ENCODE assay signal across 20 cellular contexts in genomic region chr17:57905875-57906455, GRCh38. TPM values are rescaled to one million over a fixed set of nuclear protein-coding genes. Genes with fewer than 3 reads are reported as not detected.
DNase-seq lines count a peak whose midpoint lies in the region; ATAC-seq, FAIRE-seq and TF ChIP-seq lines count a peak whose summit lies in the region.
"Had no signal": no experiment of that assay in that cellular context is flagged by ENCODE, and none has a peak within 500 bp of the region (broad histone marks: within the 10 kb centered on the region; RNA-seq: fewer than 3 reads in every experiment).

No MANE protein-coding gene starts in this region.

- H3K4me3 Mint-ChIP-seq in GM23338 (no peak overlapping the region), neural progenitor cell (peak overlapping the region; percentile 72)
- no peak overlapping the region for H3K4me3 Mint-ChIP-seq in dendritic cell treated with granulocyte-macrophage colony-stimulating factor and Interleukin-4, amounts not matched to agents 40 ng/mL and 50 ng/mL, for 4 days
- H3K4me3 Mint-ChIP-seq: activated naive CD4-positive, alpha-beta T cell treated with anti-CD3 and anti-CD28 coated beads, Interleukin-2, amount 50 U/mL, for 24 hours; activated T-cell treated with anti-CD3 and anti-CD28 coated beads, Interleukin-2, amount 50 U/mL, for 72 hours; CD8-positive, alpha-beta T cell had no signal

- H3K9me3 Mint-ChIP-seq in GM23338 (no peaks in the 10 kb centered on the region; the same call in 2 of the 3 replicates), neural progenitor cell (no peaks in the 10 kb centered on the region)
- H3K9me3 Mint-ChIP-seq in dendritic cell treated with granulocyte-macrophage colony-stimulating factor and Interleukin-4, amounts not matched to agents 40 ng/mL and 50 ng/mL, for 4 days, result no peaks in the 10 kb centered on the region
- H3K9me3 Mint-ChIP-seq: activated naive CD4-positive, alpha-beta T cell treated with anti-CD3 and anti-CD28 coated beads, Interleukin-2, amount 50 U/mL, for 24 hours; activated T-cell treated with anti-CD3 and anti-CD28 coated beads, Interleukin-2, amount 50 U/mL, for 72 hours; CD8-positive, alpha-beta T cell had no signal

- no peak overlapping the region for H2AFZ ChIP-seq in GM23338
- no peak overlapping the region for H2AFZ ChIP-seq in neural progenitor cell (replicated peaks)

- H3K27ac Mint-ChIP-seq in GM23338, result no peak overlapping the region
- peak overlapping the region; percentile 97 for H3K27ac Mint-ChIP-seq in dendritic cell treated with granulocyte-macrophage colony-stimulating factor and Interleukin-4, amounts not matched to agents 40 ng/mL and 50 ng/mL, for 4 days
- H3K27ac Mint-ChIP-seq in neural progenitor cell, result no peak overlapping the region
- H3K27ac Mint-ChIP-seq: activated naive CD4-positive, alpha-beta T cell treated with anti-CD3 and anti-CD28 coated beads, Interleukin-2, amount 50 U/mL, for 24 hours; activated T-cell treated with anti-CD3 and anti-CD28 coated beads, Interleukin-2, amount 50 U/mL, for 72 hours; CD8-positive, alpha-beta T cell; IgD-negative memory B cell had no signal

- no peaks in the 10 kb centered on the region for H3K9me2 ChIP-seq in GM23338 (ENCODE audit: insufficient read depth)

- H3K4me1 ChIP-seq in A549, result peaks cover 63% of the 10 kb centered on the region
- H3K4me1 ChIP-seq in GM23338 (ENCODE audit: insufficient read depth), result peaks cover 26% of the 10 kb centered on the region
- H3K4me1 ChIP-seq in neural progenitor cell, result peaks cover 38% of the 10 kb centered on the region

- H3F3A ChIP-seq in GM23338 (replicated peaks; ENCODE audit: low read depth), result 0 out of 2 replicates have a peak, but pooled peaks cover 8% of the 10 kb centered on the region
- peaks cover 38% of the 10 kb centered on the region for H3F3A ChIP-seq in neural progenitor cell (ENCODE audit: low read depth)

- H3K79me2 ChIP-seq in GM23338 (replicated peaks; ENCODE audit: insufficient read depth) (no peaks in the 10 kb centered on the region), neural progenitor cell (ENCODE audit: low read depth) (no peaks in the 10 kb centered on the region)

- H3K4me1 Mint-ChIP-seq in GM23338 (peaks cover 60% of the 10 kb centered on the region), neural progenitor cell (peaks cover 83% of the 10 kb centered on the region)
- H3K4me1 Mint-ChIP-seq in dendritic cell treated with granulocyte-macrophage colony-stimulating factor and Interleukin-4, amounts not matched to agents 40 ng/mL and 50 ng/mL, for 4 days (ENCODE audit: low read depth), result peaks cover 79% of the 10 kb centered on the region

- H3K27ac ChIP-seq in A549 (peak overlapping the region; percentile 94 to 97; a peak in 4 of 6 replicates), GM23338 (ENCODE audit: low read depth) (0 out of 2 replicates have a peak overlapping the region, but pooled peaks have one; percentile 16), neural progenitor cell (no peak overlapping the region)
- H3K27ac ChIP-seq: brain microvascular endothelial cell, epithelial cell of prostate, tibial artery had no signal

- intact Hi-C loops in dendritic cell treated with granulocyte-macrophage colony-stimulating factor and Interleukin-4, amounts not matched to agents 40 ng/mL and 50 ng/mL, for 4 days (cut with micrococcal nuclease), result no loop called here

- H3K36me3 Mint-ChIP-seq in GM23338 (ENCODE audit: low read depth), result no peaks in the 10 kb centered on the region; the same call in 2 of the 3 replicates
- peaks cover 13% of the 10 kb centered on the region for H3K36me3 Mint-ChIP-seq in dendritic cell treated with granulocyte-macrophage colony-stimulating factor and Interleukin-4, amounts not matched to agents 40 ng/mL and 50 ng/mL, for 4 days (ENCODE audit: low read depth)
- peaks cover 1% of the 10 kb centered on the region for H3K36me3 Mint-ChIP-seq in neural progenitor cell
- H3K36me3 Mint-ChIP-seq: activated naive CD4-positive, alpha-beta T cell treated with anti-CD3 and anti-CD28 coated beads, Interleukin-2, amount 50 U/mL, for 24 hours; CD8-positive, alpha-beta T cell; IgD-negative memory B cell had no signal

- DNase-seq in A549 (ENCODE audit: low read depth in 1 of 2, low spot score in 1 of 2), result no peak
- DNase-seq in GM23338 (ENCODE audit: low spot score), result no peak
- DNase-seq in neural progenitor cell (ENCODE audit: low spot score), result no peak
- no peak for DNase-seq in OCI-M1 (lab: John Stamatoyannopoulos, UW)
- DNase-seq in middle frontal gyrus (ENCODE audit: extremely low spot score, low spot score), result no peak
- no peak for DNase-seq in SKM-1 (lab: John Stamatoyannopoulos, UW; ENCODE audit: unreplicated experiment)
- DNase-seq: activated T-cell treated with anti-CD3 and anti-CD28 coated beads, Interleukin-2, amount 50 U/mL, for 72 hours; brain microvascular endothelial cell; CD8-positive, alpha-beta T cell; left lung; NCI-H526 treated with DMSO at 0.1 percent for 48 hours; spleen; tibial artery had no signal

- H3K36me3 ChIP-seq in GM23338 (ENCODE audit: insufficient read depth) (no peaks in the 10 kb centered on the region), neural progenitor cell (no peaks in the 10 kb centered on the region)
- H3K36me3 ChIP-seq: brain microvascular endothelial cell, HAP-1, left lung, spleen, tibial artery had no signal

- TF ChIP-seq CTCF in A549 (IDR thresholded peaks at IDR 0.05) (no peak), GM23338 (conservative IDR thresholded peaks at IDR 0.05; ENCODE audit: low read depth in 2 of 2) (no peak), neural progenitor cell (IDR thresholded peaks at IDR 0.05) (no peak)

- TF ChIP-seq POLR2A in A549 (IDR thresholded peaks at IDR 0.05; ENCODE audit: low read length), result no peak

- CTCF ChIA-PET in A549 (lab: Yijun Ruan, JAX), result interaction anchor here (0.9 to 23.5 kb wide), 10 partner anchors 9 to 87 kb away, joined by 3 to 859 read pairs (median 4); partner anchors contain the start of genes CUEDC1 and MRPS23

- no peak for ATAC-seq in A549
- no peak for ATAC-seq in GM23338
- ATAC-seq in HG03432 (IDR thresholded peaks at IDR 0.05; ENCODE audit: unreplicated experiment), result no peak
- ATAC-seq: activated T-cell treated with anti-CD3 and anti-CD28 coated beads, Interleukin-2, amount 50 U/mL, for 72 hours; CD8-positive, alpha-beta T cell; Panc1 had no signal

- H3K9ac ChIP-seq in neural progenitor cell, result no peak overlapping the region

- H3K4me3 ChIP-seq in A549 (no peak overlapping the region), GM23338 (no peak overlapping the region), neural progenitor cell (no peak overlapping the region)
- H3K4me3 ChIP-seq: HAP-1, left lung, spleen, tibial artery had no signal

- peaks cover 8% of the 10 kb centered on the region for H3K27me3 Mint-ChIP-seq in GM23338 (ENCODE audit: insufficient read depth, low read depth, poor library complexity)
- no peaks in the 10 kb centered on the region for H3K27me3 Mint-ChIP-seq in dendritic cell treated with granulocyte-macrophage colony-stimulating factor and Interleukin-4, amounts not matched to agents 40 ng/mL and 50 ng/mL, for 4 days
- peaks cover 5% of the 10 kb centered on the region for H3K27me3 Mint-ChIP-seq in neural progenitor cell (ENCODE audit: insufficient read depth, low read depth)
- H3K27me3 Mint-ChIP-seq: activated naive CD4-positive, alpha-beta T cell treated with anti-CD3 and anti-CD28 coated beads, Interleukin-2, amount 50 U/mL, for 24 hours had no signal

- POLR2A ChIA-PET in A549 (lab: Yijun Ruan, JAX), result no interaction called here

- peak; percentile 84 for FAIRE-seq in A549 (lab: Jason Lieb, UNC)

- no peak for TF ChIP-seq EP300 in A549 (IDR thresholded peaks at IDR 0.05)

- TF ChIP-seq RAD21 in A549 (conservative IDR thresholded peaks at IDR 0.05 in 1 of 2, IDR thresholded peaks at IDR 0.05 in 1 of 2), result no peak

- H4K20me1 ChIP-seq in GM23338 (replicated peaks; ENCODE audit: insufficient read depth), result no peaks in the 10 kb centered on the region
- peaks cover 15% of the 10 kb centered on the region for H4K20me1 ChIP-seq in neural progenitor cell (ENCODE audit: low read depth)

- H3K27me3 ChIP-seq in GM23338 (ENCODE audit: insufficient read depth), result no peaks in the 10 kb centered on the region
- H3K27me3 ChIP-seq in neural progenitor cell, result no peaks in the 10 kb centered on the region
- H3K27me3 ChIP-seq: brain microvascular endothelial cell, left lung, tibial artery had no signal

- no peaks in the 10 kb centered on the region for H3K9me3 ChIP-seq in A549
- no peaks in the 10 kb centered on the region for H3K9me3 ChIP-seq in neural progenitor cell (ENCODE audit: low read depth)
- H3K9me3 ChIP-seq: HAP-1, left lung, spleen, tibial artery had no signal

- H3K4me2 ChIP-seq in A549 (no peak overlapping the region), GM23338 (no peak overlapping the region; the same call in 1 of the 2 replicates), neural progenitor cell (peak overlapping the region; percentile 54)

TF ChIP-seq in A549, 52 proteins besides CTCF, POLR2A, EP300 and RAD21:
- TF ChIP-seq MAFK (IDR thresholded peaks at IDR 0.05; ENCODE audit: partially characterized antibody) (peak; percentile 34), KDM5A (IDR thresholded peaks at IDR 0.05) (no peak), KDM1A (IDR thresholded peaks at IDR 0.05; ENCODE audit: low read depth) (peak; percentile 25; the same call in 1 of the 2 replicates)

RNA-seq across cellular contexts. Expression of gene CUEDC1, which starts 49.2 kb away (rescaled TPM):
- 44.3 and 54.8 TPM in 2 replicates for polyA plus RNA-seq in A549 (2011; rRNA removed)
- polyA plus RNA-seq in A549 (2012; cell fraction: cytosol; rRNA removed), result 47.9 and 48.0 TPM in 2 replicates
- polyA plus RNA-seq in A549 (2012; cell fraction: nucleus; rRNA removed), result 222 and 260 TPM in 2 replicates
- 70.7 to 103 TPM (median 90.6 TPM) in 3 replicates for polyA plus RNA-seq in A549 (2017; fragmentation: RNase III; extraction: RNeasy Plus Mini Kit Qiagen cat#74134 plus additional on column Dnase treatment)
- 20.1 and 41.6 TPM in 2 replicates for polyA minus RNA-seq in A549 (2011; rRNA and poly(A)+ RNA removed)
- total RNA-seq in GM23338 (2014; rRNA removed; shearing (Covaris generic)), result 3.0 and 3.3 TPM in 2 replicates
- polyA plus RNA-seq in GM23338 (2016; fragmentation: Nextera tagmentation; extraction: Ambion mirVana), result 7.7 and 11.3 TPM in 2 replicates
- 8.8 and 14.7 TPM in 2 replicates for total RNA-seq in neural progenitor cell (ENCODE audit: low replicate concordance)
- polyA plus RNA-seq: IgD-negative memory B cell had no signal

RNA-seq across cellular contexts. Expression of gene MRPS23, which starts 56.1 kb away (rescaled TPM):
- polyA plus RNA-seq in A549 (2011; rRNA removed) (73.2 and 110 TPM in 2 replicates), A549 (2017; fragmentation: RNase III; extraction: RNeasy Plus Mini Kit Qiagen cat#74134 plus additional on column Dnase treatment) (140 to 164 TPM (median 153 TPM) in 3 replicates), GM23338 (2016; fragmentation: Nextera tagmentation; extraction: Ambion mirVana) (65.5 and 74.5 TPM in 2 replicates)
- 96.6 and 104 TPM in 2 replicates for polyA plus RNA-seq in A549 (2012; cell fraction: cytosol; rRNA removed)
- polyA plus RNA-seq in A549 (2012; cell fraction: nucleus; rRNA removed), result 45.7 and 49.9 TPM in 2 replicates
- polyA minus RNA-seq in A549 (2011; rRNA and poly(A)+ RNA removed), result 36.4 and 52.6 TPM in 2 replicates
- total RNA-seq in GM23338 (2014; rRNA removed; shearing (Covaris generic)), result 38.0 and 53.2 TPM in 2 replicates
- total RNA-seq in neural progenitor cell (ENCODE audit: low replicate concordance), result 16.4 and 33.3 TPM in 2 replicates
